In the genomic region with DNA sequence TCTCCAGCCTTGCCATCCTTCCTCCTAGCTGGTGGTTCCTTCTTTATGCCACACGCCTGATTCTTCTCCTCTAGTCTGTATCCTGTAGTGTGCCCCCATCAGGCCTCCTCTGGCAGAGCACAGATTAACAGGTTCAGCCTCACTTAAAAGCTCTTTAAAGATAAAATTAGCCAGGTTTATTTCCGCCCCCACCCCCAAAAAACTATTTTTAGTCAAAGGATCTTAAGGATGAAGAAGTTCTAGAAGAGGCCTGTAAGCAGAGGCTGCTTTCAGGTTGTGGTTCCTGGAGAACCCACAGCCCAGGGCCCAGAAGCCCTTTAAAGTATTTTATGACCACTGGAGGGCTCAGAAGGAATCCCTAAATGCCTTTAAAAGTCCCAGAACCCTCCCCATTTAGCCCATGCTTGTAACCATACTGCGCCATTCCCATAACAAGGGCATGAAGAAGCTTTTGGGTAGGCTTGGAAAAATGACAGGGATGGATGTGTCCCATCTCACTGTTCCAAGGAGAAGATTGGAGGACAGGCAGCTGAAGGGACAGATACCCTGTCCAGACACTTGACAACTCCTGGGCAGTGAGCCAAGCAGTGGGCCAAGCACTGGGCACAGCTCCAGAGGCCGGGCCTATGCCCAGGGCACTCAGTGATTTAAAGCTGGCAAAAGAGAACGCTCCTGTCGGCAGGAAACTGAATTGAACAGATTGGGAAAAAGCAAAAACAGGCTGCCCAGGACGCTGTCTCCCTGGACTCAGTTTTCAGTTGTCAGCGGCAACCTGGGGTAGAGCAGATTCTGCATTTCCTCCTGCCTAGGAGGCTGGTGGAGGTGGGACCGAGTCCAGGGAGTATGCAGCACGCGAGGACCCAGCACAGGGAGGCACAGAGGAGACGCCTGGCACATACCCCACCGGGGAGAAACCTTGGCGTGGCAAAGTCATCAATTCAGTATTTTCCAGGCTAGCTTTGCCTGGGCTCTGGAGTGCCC, we compare ENCODE assay signal across 8 cellular contexts.
DNase-seq lines count a peak whose midpoint lies in the region; TF ChIP-seq lines count a peak whose summit lies in the region.

No MANE protein-coding gene starts in this region.

- H3K27ac ChIP-seq in C4-2B: 0 out of 2 replicates have a peak overlapping the region, but pooled peaks have one; percentile 2
- peak overlapping the region; percentile 39 to 60 for H3K27ac ChIP-seq in uterus

- H3K4me1 ChIP-seq in uterus: no peaks in the 10 kb centered on the region

- TF ChIP-seq POLR2A in lower leg skin (IDR thresholded peaks at IDR 0.05) (no peak), uterus (IDR thresholded peaks at IDR 0.05) (no peak)

- WGBS in lower leg skin, 2 donors: 40% methylated on average over 14 of the region's 14 CpGs

- H3K27me3 ChIP-seq in H7 (ENCODE audit: control insufficient read depth, insufficient read depth, low read length) (no peaks in the 10 kb centered on the region), uterus (no peaks in the 10 kb centered on the region)

- H3K4me3 ChIP-seq in H7 (ENCODE audit: insufficient read depth, low read depth, low read length) (no peak overlapping the region), lower leg skin (ENCODE audit: low read depth, poor library complexity, severe bottlenecking) (no peak overlapping the region), uterus (no peak overlapping the region)

- no peaks in the 10 kb centered on the region for H3K36me3 ChIP-seq in H7 (replicated peaks; ENCODE audit: control insufficient read depth, insufficient read depth, low read length)
- no peaks in the 10 kb centered on the region for H3K36me3 ChIP-seq in uterus

- DNase-seq in H7 (peak; percentile 47), NOMO-1 (lab: John Stamatoyannopoulos, UW; ENCODE audit: unreplicated experiment in 2 of 2) (peak; percentile 21 to 26), dermis blood vessel endothelial cell (peak; percentile 53), lower leg skin (ENCODE audit: low spot score in 2 of 2) (peak; percentile 60 to 87), uterus (peak; percentile 46 to 47), dedifferentiated amniotic fluid mesenchymal stem cell (ENCODE audit: extremely low spot score) (no peak), SW480 (ENCODE audit: low spot score) (no peak)

- intact Hi-C loops in lower leg skin (cut with DNase I; ENCODE audit: low total_unique reads): loop anchor here (10.0 kb wide), 3 partner anchors 72 to 308 kb away; partner anchors contain the start of gene ATG10
- intact Hi-C loops in uterus (cut with DNase I; ENCODE audit: low total_unique reads): loop anchor here (10.0 kb wide), 1 partner anchor 108 kb away; no protein-coding TSS in a partner anchor

- H3K9me3 ChIP-seq in uterus: no peaks in the 10 kb centered on the region

- peak; percentile 46 for TF ChIP-seq CTCF in C4-2B (conservative IDR thresholded peaks at IDR 0.05)
- TF ChIP-seq CTCF in lower leg skin (IDR thresholded peaks at IDR 0.05): no peak
- TF ChIP-seq CTCF in uterus (IDR thresholded peaks at IDR 0.05): peak in 2 of 4 experiments; percentile 17 to 29

Comparison
In these comparisons a context has a peak if more than half of its experiments do, and no peak if none do; other contexts are left out.
1. DNase-seq: peak in H7 (single experiment), NOMO-1 (2 of 2), dermis blood vessel endothelial cell (single experiment), lower leg skin (2 of 2) and uterus (2 of 2); none in dedifferentiated amniotic fluid mesenchymal stem cell (single experiment) and SW480 (single experiment).